ENCODE assay signal across 11 cellular contexts in genomic region chr5:134530375-134531077, GRCh38. TPM values are rescaled to one million over a fixed set of nuclear protein-coding genes. Genes with fewer than 3 reads are reported as not detected.
DNase-seq lines count a peak whose midpoint lies in the region; ATAC-seq and TF ChIP-seq lines count a peak whose summit lies in the region.
"Had no signal": no experiment of that assay in that cellular context is flagged by ENCODE, and none has a peak within 500 bp of the region (broad histone marks: within the 10 kb centered on the region; RNA-seq: fewer than 3 reads in every experiment).

No MANE protein-coding gene starts in this region.

- H3K4me1 ChIP-seq in CD4-positive, CD25-positive, alpha-beta regulatory T cell (ENCODE audit: control insufficient read depth, insufficient read depth, low read length, poor library complexity, severe bottlenecking): peaks cover 80% of the 10 kb centered on the region
- H3K4me1 ChIP-seq in heart left ventricle: peaks cover 10 to 73% (median 65%) of the 10 kb centered on the region in 12 donors

- WGBS in heart left ventricle, 4 donors: 65 to 76% (median 69%) methylated on average over 8 of the region's 8 CpGs

- ATAC-seq in CD4-positive, CD25-positive, alpha-beta regulatory T cell (ENCODE audit: low read depth in 2 of 2): no peak
- ATAC-seq in heart left ventricle (peak; percentile 6 to 21 (median 12)), HG02981 (IDR thresholded peaks at IDR 0.05; ENCODE audit: unreplicated experiment) (no peak)

- no peaks in the 10 kb centered on the region for H3K27me3 ChIP-seq in CD4-positive, CD25-positive, alpha-beta regulatory T cell (ENCODE audit: control insufficient read depth, insufficient read depth, low read length)
- no peaks in the 10 kb centered on the region for H3K27me3 ChIP-seq in heart left ventricle

- intact Hi-C loops in heart left ventricle (cut with DNase I): loop anchor here in 1 of 10 donors (5.0 kb wide), 1 partner anchor 37 kb away; no protein-coding TSS in a partner anchor

- peak overlapping the region; percentile 49 for H3K27ac ChIP-seq in CD4-positive, CD25-positive, alpha-beta regulatory T cell (ENCODE audit: insufficient read depth, low read length, poor library complexity, severe bottlenecking)
- H3K27ac ChIP-seq in VCaP (peak overlapping the region; percentile 47), heart left ventricle (peak overlapping the region; percentile 5 to 100 (median 70))

- H3K4me1 Mint-ChIP-seq in CD4-positive, CD25-positive, alpha-beta regulatory T cell: peaks cover 17 to 74% (median 53%) of the 10 kb centered on the region in 4 donors
- peaks cover 27% of the 10 kb centered on the region for H3K4me1 Mint-ChIP-seq in osteocyte (ENCODE audit: unreplicated experiment)
- peaks cover 6% of the 10 kb centered on the region for H3K4me1 Mint-ChIP-seq in glutamatergic neuron (ENCODE audit: low read depth, unreplicated experiment)

- H3K36me3 ChIP-seq in CD4-positive, CD25-positive, alpha-beta regulatory T cell (ENCODE audit: control insufficient read depth, insufficient read depth, low read length): peaks cover 22% of the 10 kb centered on the region
- H3K36me3 ChIP-seq in heart left ventricle: peaks cover 0 to 9% (median 0%) of the 10 kb centered on the region in 9 donors
- H3K36me3 ChIP-seq: prostate gland had no signal

- no peaks in the 10 kb centered on the region for H3K9me3 ChIP-seq in CD4-positive, CD25-positive, alpha-beta regulatory T cell (ENCODE audit: control insufficient read depth in 2 of 2, low read length in 2 of 2)
- no peaks in the 10 kb centered on the region for H3K9me3 ChIP-seq in heart left ventricle
- H3K9me3 ChIP-seq: prostate gland, SK-N-SH had no signal

- H3K36me3 Mint-ChIP-seq in CD4-positive, CD25-positive, alpha-beta regulatory T cell: peaks cover 9% of the 10 kb centered on the region
- no peaks in the 10 kb centered on the region for H3K36me3 Mint-ChIP-seq in osteocyte (ENCODE audit: unreplicated experiment)
- H3K36me3 Mint-ChIP-seq in glutamatergic neuron (ENCODE audit: unreplicated experiment): no peaks in the 10 kb centered on the region

- H3K4me3 ChIP-seq in CD4-positive, CD25-positive, alpha-beta regulatory T cell (ENCODE audit: low read depth, low read length): no peak overlapping the region
- no peak overlapping the region for H3K4me3 ChIP-seq in heart left ventricle
- H3K4me3 ChIP-seq: prostate gland had no signal

- TF ChIP-seq CTCF in VCaP (conservative IDR thresholded peaks at IDR 0.05) (no peak), heart left ventricle (IDR thresholded peaks at IDR 0.05) (no peak), osteocyte (IDR thresholded peaks at IDR 0.05) (no peak), glutamatergic neuron (IDR thresholded peaks at IDR 0.05; ENCODE audit: partially characterized antibody, unreplicated experiment) (no peak)

- TF ChIP-seq POLR2A in heart left ventricle (IDR thresholded peaks at IDR 0.05): no peak

- peak overlapping the region in 2 of 3 donors; percentile 30 to 72 for H3K27ac Mint-ChIP-seq in CD4-positive, CD25-positive, alpha-beta regulatory T cell
- peak overlapping the region; percentile 47 for H3K27ac Mint-ChIP-seq in osteocyte (ENCODE audit: unreplicated experiment)
- H3K27ac Mint-ChIP-seq in glutamatergic neuron (ENCODE audit: unreplicated experiment): no peak overlapping the region

- peaks cover 0 to 2% (median 0%) of the 10 kb centered on the region in 7 donors for H3K9me3 Mint-ChIP-seq in CD4-positive, CD25-positive, alpha-beta regulatory T cell
- H3K9me3 Mint-ChIP-seq in osteocyte (ENCODE audit: unreplicated experiment): no peaks in the 10 kb centered on the region
- H3K9me3 Mint-ChIP-seq in glutamatergic neuron (ENCODE audit: unreplicated experiment): peaks cover 2% of the 10 kb centered on the region

- H3K27me3 Mint-ChIP-seq in CD4-positive, CD25-positive, alpha-beta regulatory T cell: peaks cover 5% of the 10 kb centered on the region
- H3K27me3 Mint-ChIP-seq in osteocyte (ENCODE audit: unreplicated experiment) (no peaks in the 10 kb centered on the region), glutamatergic neuron (ENCODE audit: unreplicated experiment) (peaks cover 12% of the 10 kb centered on the region)

- H3K4me3 Mint-ChIP-seq in CD4-positive, CD25-positive, alpha-beta regulatory T cell: peak overlapping the region; percentile 94 to 100 (median 98)
- H3K4me3 Mint-ChIP-seq in osteocyte (ENCODE audit: unreplicated experiment): no peak overlapping the region
- H3K4me3 Mint-ChIP-seq in glutamatergic neuron (ENCODE audit: unreplicated experiment): no peak overlapping the region

- DNase-seq in CD4-positive, CD25-positive, alpha-beta regulatory T cell: no peak
- DNase-seq in heart left ventricle (peak in 4 of 5 donors; percentile 49 to 76 (median 62)), osteocyte (ENCODE audit: extremely low spot score, unreplicated experiment) (no peak), NCI-H226 (no peak), NCI-H1092 (lab: John Stamatoyannopoulos, UW) (no peak), glutamatergic neuron (no peak)
- DNase-seq: NCI-H2171 treated with DMSO at 0.1 percent for 48 hours, SK-N-SH had no signal

RNA-seq across cellular contexts. Expression of gene JADE2, which starts 5.1 kb away (rescaled TPM):
- 162 TPM for total RNA-seq in CD4-positive, CD25-positive, alpha-beta regulatory T cell
- polyA plus RNA-seq in CD4-positive, CD25-positive, alpha-beta regulatory T cell: 10 to 100 TPM; 19.2 to 31.7 (median 22.7) TPM
- total RNA-seq in heart left ventricle (10 to 100 TPM; 22.8 to 54.8 (median 33.9) TPM), osteocyte (26.6 and 32.4 TPM in 2 replicates), glutamatergic neuron (ENCODE audit: unreplicated experiment) (2.1 TPM)
- 10 to 100 TPM in 1 of 2 donors, 1 to 10 TPM in 1; 8.3 to 17.1 TPM for polyA plus RNA-seq in heart left ventricle

Comparison
In these comparisons a context has a peak if more than half of its experiments do, and no peak if none do; other contexts are left out.
1. ATAC-seq: peak in heart left ventricle (4 of 4); none in CD4-positive, CD25-positive, alpha-beta regulatory T cell (0 of 2) and HG02981 (single experiment).
2. DNase-seq: peak in heart left ventricle (4 of 5); none in CD4-positive, CD25-positive, alpha-beta regulatory T cell (0 of 3), osteocyte (single experiment), NCI-H226 (single experiment), NCI-H1092 (single experiment) and glutamatergic neuron (single experiment).
3. H3K4me3 Mint-ChIP-seq: peak in CD4-positive, CD25-positive, alpha-beta regulatory T cell (4 of 4); none in osteocyte (single experiment) and glutamatergic neuron (single experiment).
4. Peak in every context shown above with its lines, with median percentiles within 50 percentile points of each other: H3K27ac ChIP-seq.